In the genomic region with DNA sequence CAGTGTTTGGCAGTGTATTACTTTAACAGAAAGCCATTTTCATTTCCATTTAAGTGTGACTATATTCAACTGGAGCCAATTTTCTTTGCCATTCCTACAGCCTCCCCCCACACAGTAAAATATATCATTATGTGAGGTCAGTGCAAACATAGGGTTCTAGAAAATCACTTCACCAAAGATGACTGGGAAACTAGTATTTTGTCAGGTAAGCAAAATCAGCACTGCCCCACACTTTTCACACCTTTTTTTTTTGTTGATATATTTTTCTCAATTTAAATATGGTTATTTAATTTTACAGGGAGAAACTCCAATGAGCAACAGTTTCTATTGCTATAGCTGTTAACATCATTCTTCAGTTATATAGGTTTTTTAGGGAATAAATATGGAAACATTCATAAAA, we compare ENCODE assay signal across 30 cellular contexts. TPM values are rescaled to one million over a fixed set of nuclear protein-coding genes. Genes with fewer than 3 reads are reported as not detected.
"Had no signal": no experiment of that assay in that cellular context is flagged by ENCODE, and none has a peak within 500 bp of the region (broad histone marks: within the 10 kb centered on the region; RNA-seq: fewer than 3 reads in every experiment).

No MANE protein-coding gene starts in this region.

- H3K9me3 ChIP-seq: colonic mucosa, esophagus squamous epithelium, gastrocnemius medialis, heart right ventricle, left lung, lower lobe of right lung, mucosa of descending colon had no signal

- DNase-seq: colonic mucosa; cortex of kidney; effector CD8-positive, alpha-beta T cell; effector memory CD8-positive, alpha-beta T cell; endodermal cell; erythroblast; esophagus squamous epithelium; foreskin fibroblast; foreskin melanocyte; gastrocnemius medialis; glutamatergic neuron; head of caudate nucleus; heart right ventricle; hippocampal formation; left cardiac atrium; left lung; left ventricle myocardium superior; lower lobe of right lung; mesenchymal stem cell; mucosa of descending colon had no signal

- H3K4me3 ChIP-seq: colonic mucosa, esophagus squamous epithelium, gastrocnemius medialis, heart right ventricle, left lung, lower lobe of right lung, mucosa of descending colon had no signal

- ATAC-seq: effector memory CD8-positive, alpha-beta T cell; esophagus mucosa; gastrocnemius medialis; heart right ventricle; left cardiac atrium; left lung; left ventricle myocardium superior; lower lobe of right lung; mucosa of descending colon had no signal

- H3K4me1 ChIP-seq: colonic mucosa, left lung had no signal

- H3K36me3 ChIP-seq: colonic mucosa, gastrocnemius medialis had no signal

- H3K27me3 ChIP-seq: colonic mucosa, esophagus squamous epithelium, gastrocnemius medialis, heart right ventricle, left lung had no signal

- FAIRE-seq: endometrium, islet of Langerhans, keratinocyte had no signal

- H3K27ac ChIP-seq: colonic mucosa, epithelial cell of prostate, esophagus squamous epithelium, left lung, lower lobe of right lung had no signal

RNA-seq across cellular contexts. Expression of a gene that starts 29.7 kb away (rescaled TPM):
- total RNA-seq: dermis microvascular lymphatic vessel endothelial cell, glomerular endothelial cell, left cardiac atrium, left ventricle myocardium superior, lower lobe of right lung, lung microvascular endothelial cell, mesenteric fat pad, myocyte had no signal
- polyA plus RNA-seq: heart right ventricle had no signal
